In genomic region chr12:66130267-66131066, GRCh38 we compare ENCODE assay signal across 1 cellular context.
TF ChIP-seq lines count a peak whose summit lies in the region.

Gene LLPH (minus strand): TSS chr12:66130750. CDS start chr12:66129106, 1,644 bp downstream.

TF ChIP-seq in HepG2, 621 proteins besides CTCF, POLR2A, EP300 and RAD21 (continued from another document and continues in another):
- TF ChIP-seq MTA3 (CRISPR knock-in tag; IDR thresholded peaks at IDR 0.05) (no peak), ATF7-NPFF (CRISPR knock-in tag; IDR thresholded peaks at IDR 0.05; ENCODE audit: low read depth) (peak; percentile 79), SSRP1 (CRISPR knock-in tag; IDR thresholded peaks at IDR 0.05) (no peak), ARID2 (CRISPR knock-in tag; IDR thresholded peaks at IDR 0.05; ENCODE audit: borderline replicate concordance) (no peak), ZNF687 (CRISPR knock-in tag; IDR thresholded peaks at IDR 0.05) (peak; percentile 86), ZNF549 (CRISPR knock-in tag; IDR thresholded peaks at IDR 0.05) (no peak), ZSCAN20 (CRISPR knock-in tag; IDR thresholded peaks at IDR 0.05; ENCODE audit: borderline replicate concordance) (no peak), LCORL (IDR thresholded peaks at IDR 0.05) (no peak), LCORL (CRISPR knock-in tag; IDR thresholded peaks at IDR 0.05) (peak; percentile 58), BATF2 (CRISPR knock-in tag; IDR thresholded peaks at IDR 0.05) (no peak), ZMYM3 (CRISPR knock-in tag; IDR thresholded peaks at IDR 0.05) (no peak), HDAC6 (IDR thresholded peaks at IDR 0.05; ENCODE audit: low read depth, low read length) (no peak), SALL1 (CRISPR knock-in tag; IDR thresholded peaks at IDR 0.05) (peak; percentile 79), MXD1 (CRISPR knock-in tag; IDR thresholded peaks at IDR 0.05) (peak; percentile 68; the same call in 1 of the 2 replicates), CREBL2 (CRISPR knock-in tag; IDR thresholded peaks at IDR 0.05; ENCODE audit: borderline replicate concordance) (no peak), ZNF639 (CRISPR knock-in tag; conservative IDR thresholded peaks at IDR 0.05) (no peak), ATF2 (CRISPR knock-in tag; IDR thresholded peaks at IDR 0.05) (no peak; the same call in 1 of the 2 replicates), ZNF557 (CRISPR knock-in tag; IDR thresholded peaks at IDR 0.05) (peak; percentile 74; the same call in 1 of the 2 replicates), THRA (CRISPR knock-in tag; IDR thresholded peaks at IDR 0.05; ENCODE audit: borderline replicate concordance) (peak; percentile 45; the same call in 1 of the 2 replicates), ELF4 (CRISPR knock-in tag; IDR thresholded peaks at IDR 0.05; ENCODE audit: borderline replicate concordance) (peak; percentile 93), ZNF136 (CRISPR knock-in tag; IDR thresholded peaks at IDR 0.05; ENCODE audit: low read depth) (0 out of 2 replicates have a peak, but pooled peaks have one; percentile 60), MNT (IDR thresholded peaks at IDR 0.05) (0 out of 2 replicates have a peak, but pooled peaks have one; percentile 14), ZNF562 (CRISPR knock-in tag; IDR thresholded peaks at IDR 0.05; ENCODE audit: borderline replicate concordance) (no peak), ZNF543 (CRISPR knock-in tag; IDR thresholded peaks at IDR 0.05) (peak; percentile 47; the same call in 1 of the 2 replicates), THYN1 (CRISPR knock-in tag; IDR thresholded peaks at IDR 0.05; ENCODE audit: borderline replicate concordance, low read depth) (no peak), PBX3 (CRISPR knock-in tag; IDR thresholded peaks at IDR 0.05; ENCODE audit: borderline replicate concordance) (no peak), ZNF660 (CRISPR knock-in tag; IDR thresholded peaks at IDR 0.05; ENCODE audit: borderline replicate concordance, low read depth) (no peak), RNF2 (conservative IDR thresholded peaks at IDR 0.05; ENCODE audit: low read depth) (0 out of 2 replicates have a peak, but pooled peaks have one; percentile 34), REXO4 (CRISPR knock-in tag; IDR thresholded peaks at IDR 0.05; ENCODE audit: borderline replicate concordance) (no peak), ZNF282 (IDR thresholded peaks at IDR 0.05; ENCODE audit: partially characterized antibody) (no peak), ZNF335 (CRISPR knock-in tag; IDR thresholded peaks at IDR 0.05) (peak; percentile 59), ZNF138 (CRISPR knock-in tag; IDR thresholded peaks at IDR 0.05; ENCODE audit: low read depth) (no peak), SNAI1 (CRISPR knock-in tag; IDR thresholded peaks at IDR 0.05; ENCODE audit: borderline replicate concordance) (peak; percentile 66; the same call in 1 of the 2 replicates), ZSCAN5A (CRISPR knock-in tag; IDR thresholded peaks at IDR 0.05; ENCODE audit: borderline replicate concordance) (no peak), ZSCAN22 (CRISPR knock-in tag; IDR thresholded peaks at IDR 0.05) (no peak), CEBPB (IDR thresholded peaks at IDR 0.05; ENCODE audit: borderline replicate concordance, low read depth, low read length) (peak; percentile 37; the same call in 1 of the 2 replicates), AKAP8 (CRISPR knock-in tag; IDR thresholded peaks at IDR 0.05) (no peak), MTF2 (CRISPR knock-in tag; IDR thresholded peaks at IDR 0.05; ENCODE audit: borderline replicate concordance) (peak; percentile 63; the same call in 1 of the 2 replicates), NFATC3 (CRISPR knock-in tag; IDR thresholded peaks at IDR 0.05) (0 out of 2 replicates have a peak, but pooled peaks have one; percentile 64), ERF (CRISPR knock-in tag; IDR thresholded peaks at IDR 0.05) (no peak), ZNF205 (CRISPR knock-in tag; IDR thresholded peaks at IDR 0.05) (peak; percentile 40; the same call in 1 of the 2 replicates), TBX3 (IDR thresholded peaks at IDR 0.05; ENCODE audit: borderline replicate concordance) (no peak), FOXA3 (CRISPR knock-in tag; IDR thresholded peaks at IDR 0.05) (no peak), SP4 (CRISPR knock-in tag; IDR thresholded peaks at IDR 0.05) (peak; percentile 74), SIX1 (CRISPR knock-in tag; IDR thresholded peaks at IDR 0.05; ENCODE audit: borderline replicate concordance) (no peak), MAZ (IDR thresholded peaks at IDR 0.05; ENCODE audit: borderline replicate concordance, low read depth, low read length) (no peak), MAZ (CRISPR knock-in tag; IDR thresholded peaks at IDR 0.05; ENCODE audit: low read depth) (no peak), NR2F2 (IDR thresholded peaks at IDR 0.05; ENCODE audit: borderline replicate concordance, low read depth) (peak; percentile 60; the same call in 1 of the 2 replicates), ARNT2 (CRISPR knock-in tag; IDR thresholded peaks at IDR 0.05; ENCODE audit: low read depth) (peak; percentile 72; the same call in 1 of the 2 replicates), CSRNP2 (CRISPR knock-in tag; conservative IDR thresholded peaks at IDR 0.05; ENCODE audit: low read depth) (no peak), RELA (CRISPR knock-in tag; IDR thresholded peaks at IDR 0.05) (no peak), PLRG1 (conservative IDR thresholded peaks at IDR 0.05) (no peak), MATR3 (CRISPR knock-in tag; IDR thresholded peaks at IDR 0.05) (no peak), MEIS2 (CRISPR knock-in tag; IDR thresholded peaks at IDR 0.05) (0 out of 2 replicates have a peak, but pooled peaks have one; percentile 51), PRMT3 (CRISPR knock-in tag; IDR thresholded peaks at IDR 0.05; ENCODE audit: borderline replicate concordance, low read depth) (no peak)
